ENCODE assay signal across 11 cellular contexts in genomic region chr1:235945775-235946565, GRCh38.
A peak's percentile ranks its signal among the peaks of the same experiment; 100 is the strongest.
DNase-seq lines count a peak whose midpoint lies in the region; ATAC-seq and TF ChIP-seq lines count a peak whose summit lies in the region.
"Had no signal": no experiment of that assay in that cellular context is flagged by ENCODE, and none has a peak within 500 bp of the region (broad histone marks: within the 10 kb centered on the region; RNA-seq: fewer than 3 reads in every experiment).

No MANE protein-coding gene starts in this region.

- no peaks in the 10 kb centered on the region for H3K9me3 ChIP-seq in hepatocyte (ENCODE audit: low read depth)
- H3K9me3 ChIP-seq: BLaER1 had no signal

- intact Hi-C loops in CD14-positive monocyte (cut with micrococcal nuclease), result loop anchor here in 1 of 2 donors (2.0 kb wide), 1 partner anchor 25 kb away; no protein-coding TSS in a partner anchor

- H3K36me3 ChIP-seq in hepatocyte (replicated peaks; ENCODE audit: insufficient read depth, low read depth), result no peaks in the 10 kb centered on the region
- no peaks in the 10 kb centered on the region for H3K36me3 ChIP-seq in H7 (replicated peaks; ENCODE audit: control insufficient read depth, insufficient read depth, low read length)
- H3K36me3 ChIP-seq: BLaER1 had no signal

- H3K4me3 Mint-ChIP-seq in CD14-positive monocyte, result peak overlapping the region; percentile 62 to 71
- H3K4me3 Mint-ChIP-seq: nephron progenitor cell had no signal

- H3K9me3 Mint-ChIP-seq in CD14-positive monocyte, result peaks cover 0 to 2% (median 0%) of the 10 kb centered on the region in 7 donors

- no peaks in the 10 kb centered on the region for H3K79me2 ChIP-seq in hepatocyte

- peaks cover 0 to 2% (median 0%) of the 10 kb centered on the region in 3 donors for H3K27me3 Mint-ChIP-seq in CD14-positive monocyte (ENCODE audit: low read depth in 3 of 3)

- peaks cover 4 to 5% of the 10 kb centered on the region in 2 donors for H3K36me3 Mint-ChIP-seq in CD14-positive monocyte

- H4K20me1 ChIP-seq in hepatocyte (ENCODE audit: insufficient read depth, poor library complexity, severe bottlenecking), result no peaks in the 10 kb centered on the region
- H4K20me1 ChIP-seq: BLaER1 had no signal

- H3K27ac Mint-ChIP-seq in CD14-positive monocyte, result peak overlapping the region; percentile 97 to 100 (median 99)
- H3K27ac Mint-ChIP-seq: nephron progenitor cell had no signal

- H3K27me3 ChIP-seq in HL-60 (ENCODE audit: insufficient read depth, poor library complexity, severe bottlenecking) (no peaks in the 10 kb centered on the region), hepatocyte (no peaks in the 10 kb centered on the region), H7 (ENCODE audit: control insufficient read depth, insufficient read depth, low read length) (no peaks in the 10 kb centered on the region)
- H3K27me3 ChIP-seq: BLaER1 had no signal

- ATAC-seq in GM21367 (IDR thresholded peaks at IDR 0.05; ENCODE audit: unreplicated experiment) (peak; percentile 69), HG02973 (IDR thresholded peaks at IDR 0.05; ENCODE audit: unreplicated experiment) (no peak)

- TF ChIP-seq CTCF in CD14-positive monocyte (IDR thresholded peaks at IDR 0.05) (no peak), HL-60 (IDR thresholded peaks at IDR 0.05; ENCODE audit: insufficient read depth, low read length) (no peak), hepatocyte (IDR thresholded peaks at IDR 0.05; ENCODE audit: poor library complexity) (no peak)

- H3K4me1 Mint-ChIP-seq in CD14-positive monocyte, result peaks cover 95% of the 10 kb centered on the region

- no peaks in the 10 kb centered on the region for H3K4me1 ChIP-seq in hepatocyte (ENCODE audit: insufficient read depth)

- no peak overlapping the region for H3K4me3 ChIP-seq in HL-60 (replicated peaks; ENCODE audit: insufficient read depth, low read length)
- no peak overlapping the region for H3K4me3 ChIP-seq in hepatocyte
- H3K4me3 ChIP-seq in H7 (ENCODE audit: insufficient read depth, low read depth, low read length), result no peak overlapping the region
- H3K4me3 ChIP-seq: BLaER1 had no signal

- WGBS in hepatocyte (ENCODE audit: low lambda C conversion rate, missing lambda C conversion rate), result 94% methylated on average over 15 of the region's 15 CpGs

- peak overlapping the region; percentile 97 for H3K27ac ChIP-seq in HL-60 (replicated peaks)
- no peak overlapping the region for H3K27ac ChIP-seq in hepatocyte
- H3K27ac ChIP-seq: BLaER1 had no signal

- no peaks in the 10 kb centered on the region for H3K9me2 ChIP-seq in hepatocyte (replicated peaks; ENCODE audit: insufficient read depth)

- H3K4me2 ChIP-seq in hepatocyte, result no peak overlapping the region
- H3K4me2 ChIP-seq: BLaER1 had no signal

- DNase-seq in CD14-positive monocyte (ENCODE audit: low spot score) (peak; percentile 89), HL-60 (ENCODE audit: low read depth in 1 of 2, low spot score in 1 of 2) (peak; percentile 93 to 95), hepatocyte (ENCODE audit: low spot score) (peak; percentile 24), H7 (no peak), NCI-H2196 treated with DMSO at 0.1 percent for 48 hours (lab: John Stamatoyannopoulos, UW; ENCODE audit: unreplicated experiment) (no peak), kidney glomerular epithelial cell (lab: John Stamatoyannopoulos, UW) (no peak)
- DNase-seq: NCI-H345, nephron progenitor cell had no signal

- no peak overlapping the region for H2AFZ ChIP-seq in hepatocyte

Comparison
In these comparisons a context has a peak if more than half of its experiments do, and no peak if none do; other contexts are left out.
1. DNase-seq: peak in CD14-positive monocyte (single experiment), HL-60 (2 of 2) and hepatocyte (single experiment); none in H7 (single experiment), NCI-H2196 treated with DMSO at 0.1 percent for 48 hours (single experiment) and kidney glomerular epithelial cell (single experiment).